In genomic region chr7:65269150-65269856, GRCh38 we compare ENCODE assay signal across 8 cellular contexts.
DNase-seq lines count a peak whose midpoint lies in the region; ATAC-seq, FAIRE-seq and TF ChIP-seq lines count a peak whose summit lies in the region.

No MANE protein-coding gene starts in this region.

- TF ChIP-seq CTCF in RWPE2 (IDR thresholded peaks at IDR 0.05; ENCODE audit: poor library complexity, severe bottlenecking): no peak
- no peak for TF ChIP-seq CTCF in mammary epithelial cell (conservative IDR thresholded peaks at IDR 0.05 in 1 of 2, IDR thresholded peaks at IDR 0.05 in 1 of 2; ENCODE audit: extremely low read depth in 1 of 2, insufficient read depth in 1 of 2, low read depth in 1 of 2, low read length in 2 of 2)
- no peak for TF ChIP-seq CTCF in HepG2 (CRISPR knock-in tag; IDR thresholded peaks at IDR 0.05)

- H4K20me1 ChIP-seq in mammary epithelial cell (ENCODE audit: insufficient read depth, low read length): no peaks in the 10 kb centered on the region
- no peaks in the 10 kb centered on the region for H4K20me1 ChIP-seq in HepG2 (ENCODE audit: insufficient read depth, low read length)

- no peak for TF ChIP-seq RAD21 in HepG2 (CRISPR knock-in tag; IDR thresholded peaks at IDR 0.05)

- H3K4me2 ChIP-seq in mammary epithelial cell (ENCODE audit: insufficient read depth, low read depth, low read length): peak overlapping the region; percentile 86
- H3K4me2 ChIP-seq in HepG2 (ENCODE audit: low read depth, low read length): peak overlapping the region; percentile 90

- no peaks in the 10 kb centered on the region for H3K9me3 ChIP-seq in RWPE2 (ENCODE audit: severe bottlenecking)
- peaks cover under 1% of the 10 kb centered on the region for H3K9me3 ChIP-seq in mammary epithelial cell (replicated peaks; ENCODE audit: insufficient read depth, low read length)
- no peaks in the 10 kb centered on the region for H3K9me3 ChIP-seq in HepG2 (ENCODE audit: low read length)

- no peak for TF ChIP-seq EP300 in HepG2 (IDR thresholded peaks at IDR 0.05; ENCODE audit: low read depth in 2 of 2, low read length in 2 of 2)
- no peak for TF ChIP-seq EP300 in HepG2 (CRISPR knock-in tag; IDR thresholded peaks at IDR 0.05; ENCODE audit: borderline replicate concordance)

- TF ChIP-seq POLR2A in HepG2 (IDR thresholded peaks at IDR 0.05; ENCODE audit: insufficient read depth in 1 of 2, low read depth in 2 of 2, low read length in 2 of 2): peak; percentile 64 to 88

- H3K4me1 ChIP-seq in RWPE2 (ENCODE audit: insufficient read depth, poor library complexity, severe bottlenecking) (no peaks in the 10 kb centered on the region), mammary epithelial cell (ENCODE audit: insufficient read depth, low read length) (no peaks in the 10 kb centered on the region), HepG2 (ENCODE audit: insufficient read depth, low read length) (peaks cover 31% of the 10 kb centered on the region)

- FAIRE-seq in HepG2 (lab: Jason Lieb, UNC): peak; percentile 84

- 7% methylated on average over 17 of the region's 37 CpGs for WGBS in mammary epithelial cell (ENCODE audit: low coverage, missing lambda C conversion rate)
- 0% methylated on average over 15 of the region's 37 CpGs for WGBS in HepG2 (ENCODE audit: low lambda C conversion rate)

- CTCF ChIA-PET in mammary epithelial cell (lab: Charles Lee; ENCODE audit: low non-redundant PET) (no interaction called here), HepG2 (lab: Yijun Ruan, JAX; ENCODE audit: low intra/inter-chr PET ratio, low total read pairs) (no interaction called here)

- H3K27me3 ChIP-seq in RWPE2 (ENCODE audit: insufficient read depth, poor library complexity, severe bottlenecking) (peaks cover 5% of the 10 kb centered on the region), mammary epithelial cell (ENCODE audit: insufficient read depth, low read length) (no peaks in the 10 kb centered on the region), HepG2 (ENCODE audit: control insufficient read depth in 1 of 2, insufficient read depth in 2 of 2, low read length in 2 of 2) (peaks cover 0 to 3% of the 10 kb centered on the region in 2 experiments; a peak in 2 of 5 replicates)

- peak; percentile 96 for ATAC-seq in GM21528 (IDR thresholded peaks at IDR 0.05; ENCODE audit: low FRiP score, unreplicated experiment)
- peak; percentile 92 for ATAC-seq in RWPE2 (ENCODE audit: low read depth)
- ATAC-seq in HepG2: peak; percentile 98

- POLR2A ChIA-PET in HepG2 (lab: Yijun Ruan, JAX): no interaction called here

- H3K79me2 ChIP-seq in mammary epithelial cell (ENCODE audit: insufficient read depth, low read length) (no peaks in the 10 kb centered on the region), HepG2 (ENCODE audit: insufficient read depth, low read length) (no peaks in the 10 kb centered on the region)

- H3K9ac ChIP-seq in mammary epithelial cell (ENCODE audit: insufficient read depth, low read length) (no peak overlapping the region), HepG2 (ENCODE audit: insufficient read depth, low read depth, low read length) (peak overlapping the region; percentile 74)

- dilution Hi-C loops in mammary epithelial cell (cut with HindIII; ENCODE audit: low sequenced_read_pairs): no loop called here

- in situ Hi-C loops in mammary epithelial cell (cut with MboI; ENCODE audit: low sequenced_read_pairs in 2 of 2): no loop called here
- in situ Hi-C loops in HepG2 (cut with HindIII; ENCODE audit: extremely low pct_ligation_motif_present, low pct_unique_long_range_greater_than_20kb): no loop called here

- intact Hi-C loops in mammary epithelial cell (cut with micrococcal nuclease): no loop called here
- intact Hi-C loops in HepG2 (cut with micrococcal nuclease; ENCODE audit: unreplicated experiment): no loop called here

- peak overlapping the region; percentile 89 for H3K4me3 ChIP-seq in Jurkat, Clone E6-1 (ENCODE audit: low read length)
- H3K4me3 ChIP-seq in RWPE2 (ENCODE audit: severe bottlenecking) (peak overlapping the region; percentile 28), mammary epithelial cell (replicated peaks in 1 of 3; ENCODE audit: insufficient read depth in 1 of 3, low read depth in 2 of 3, low read length in 3 of 3) (peak overlapping the region; percentile 33 to 41 (median 38)), HepG2 (replicated peaks in 1 of 3; ENCODE audit: insufficient read depth in 1 of 3, low read depth in 2 of 3, low read length in 3 of 3) (peak overlapping the region; percentile 82 to 97 (median 83))

- DNase-seq in ELR (ENCODE audit: low read depth) (peak; percentile 52), RWPE2 (ENCODE audit: low spot score) (no peak), mammary epithelial cell (peak; percentile 80), HepG2 (ENCODE audit: low spot score) (peak; percentile 90), HT-29 (ENCODE audit: low spot score) (no peak)
- DNase-seq in Jurkat, Clone E6-1 (ENCODE audit: low read depth, low spot score): peak; percentile 93
- DNase-seq in stimulated activated CD8-positive, alpha-beta memory T cell treated with anti-CD3 and anti-CD28 coated beads, Interleukin-7, amount 100 ng/mL, for 48 hours (ENCODE audit: extremely low read depth in 1 of 2, low read depth in 1 of 2): peak; percentile 39 to 55

- H3K27ac ChIP-seq in RWPE2 (ENCODE audit: poor library complexity, severe bottlenecking) (no peak overlapping the region), mammary epithelial cell (ENCODE audit: insufficient read depth, low read depth, low read length) (no peak overlapping the region), HepG2 (ENCODE audit: extremely low read length, insufficient read depth, low read length) (peak overlapping the region; percentile 71)

- H3K36me3 ChIP-seq in RWPE2 (ENCODE audit: low read depth) (no peaks in the 10 kb centered on the region), mammary epithelial cell (ENCODE audit: insufficient read depth, low read length) (no peaks in the 10 kb centered on the region), HepG2 (replicated peaks in 1 of 2; ENCODE audit: control insufficient read depth in 1 of 2, insufficient read depth in 2 of 2, low read length in 2 of 2) (no peaks in the 10 kb centered on the region)

- peak overlapping the region; percentile 95 for H2AFZ ChIP-seq in mammary epithelial cell (ENCODE audit: low read depth, low read length)
- H2AFZ ChIP-seq in HepG2 (ENCODE audit: low read length): peak overlapping the region; percentile 76

- BruUV-seq in mammary epithelial cell (replicated peaks; lab: Mats Ljungman, UMichigan): no TSS peak
- BruUV-seq in HepG2 (replicated peaks; lab: Mats Ljungman, UMichigan): no TSS peak

TF ChIP-seq in HepG2, 621 proteins besides CTCF, POLR2A, EP300 and RAD21 (continues in another document):
- peak; percentile 60; the same call in 1 of the 2 replicates for TF ChIP-seq ZNF263 (CRISPR knock-in tag; IDR thresholded peaks at IDR 0.05)
- TF ChIP-seq ZBTB20 (CRISPR knock-in tag; IDR thresholded peaks at IDR 0.05; ENCODE audit: borderline replicate concordance, low read depth): 0 out of 2 replicates have a peak, but pooled peaks have one; percentile 48
- no peak for TF ChIP-seq ZNF777 (CRISPR knock-in tag; IDR thresholded peaks at IDR 0.05)

Comparison
In these comparisons a context has a peak if more than half of its experiments do, and no peak if none do; other contexts are left out.
1. DNase-seq: peak in ELR (single experiment), Jurkat, Clone E6-1 (single experiment), mammary epithelial cell (single experiment), HepG2 (single experiment) and stimulated activated CD8-positive, alpha-beta memory T cell treated with anti-CD3 and anti-CD28 coated beads, Interleukin-7, amount 100 ng/mL, for 48 hours (2 of 2); none in RWPE2 (single experiment) and HT-29 (single experiment).
2. H3K4me3 ChIP-seq: peak in every context shown above with its lines; median percentile 89 in Jurkat, Clone E6-1; 83 in HepG2; 38 in mammary epithelial cell; 28 in RWPE2.
3. Peak in every context shown above with its lines, with median percentiles within 50 percentile points of each other: ATAC-seq.